ENCODE assay signal across 14 cellular contexts in the genomic region with DNA sequence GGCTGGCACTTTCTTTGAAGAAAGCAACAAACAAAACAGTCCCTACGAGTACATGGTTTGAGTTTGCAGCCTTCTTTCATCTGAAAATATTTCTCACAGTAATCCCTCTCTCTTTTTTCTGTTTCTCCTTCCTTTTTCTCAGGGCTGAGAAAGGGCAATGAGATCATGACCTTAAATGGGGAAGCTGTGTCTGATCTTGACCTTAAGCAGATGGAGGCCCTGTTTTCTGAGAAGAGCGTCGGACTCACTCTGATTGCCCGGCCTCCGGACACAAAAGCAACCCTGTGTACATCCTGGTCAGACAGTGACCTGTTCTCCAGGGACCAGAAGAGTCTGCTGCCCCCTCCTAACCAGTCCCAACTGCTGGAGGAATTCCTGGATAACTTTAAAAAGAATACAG.
A peak's percentile ranks its signal among the peaks of the same experiment; 100 is the strongest.
DNase-seq lines count a peak whose midpoint lies in the region; ATAC-seq, FAIRE-seq and TF ChIP-seq lines count a peak whose summit lies in the region.
"Had no signal": no experiment of that assay in that cellular context is flagged by ENCODE, and none has a peak within 500 bp of the region (broad histone marks: within the 10 kb centered on the region; RNA-seq: fewer than 3 reads in every experiment).

No MANE protein-coding gene starts in this region.

- H3K27ac ChIP-seq in GM12878 (ENCODE audit: control insufficient read depth, insufficient read depth) (peak overlapping the region; percentile 81), testis (no peak overlapping the region)
- H3K27ac ChIP-seq: suprapubic skin had no signal

- intact Hi-C loops in GM12878 (cut with micrococcal nuclease; ENCODE audit: unreplicated experiment) (no loop called here), testis (cut with DNase I; ENCODE audit: low total_unique reads) (loop anchor here (10.0 kb wide), 1 partner anchor 62 kb away; no protein-coding TSS in a partner anchor)

- 3% methylated on average over 5 of the region's 5 CpGs for WGBS in GM12878 (ENCODE audit: insufficient coverage, insufficient replicate concordance, low lambda C conversion rate, missing lambda C conversion rate)
- 45 to 47% methylated on average over 5 of the region's 5 CpGs for WGBS in testis, 2 donors

- H3K4me3 ChIP-seq in GM12878 (peak overlapping the region; percentile 43; the same call in 1 of the 2 replicates), testis (no peak overlapping the region)
- H3K4me3 ChIP-seq: BLaER1 treated with 17β-estradiol and CSF1 and Interleukin-3, amounts not matched to agents 10 nM and 100 nM; suprapubic skin had no signal

- H3K4me1 ChIP-seq in GM12878 (ENCODE audit: control insufficient read depth, insufficient read depth, low read length) (peaks cover 22% of the 10 kb centered on the region), testis (no peaks in the 10 kb centered on the region)

- no peaks in the 10 kb centered on the region for H3K9me3 ChIP-seq in GM12878 (replicated peaks; ENCODE audit: control insufficient read depth, insufficient read depth, low read length)
- no peaks in the 10 kb centered on the region for H3K9me3 ChIP-seq in testis
- H3K9me3 ChIP-seq: BLaER1 treated with 17β-estradiol and CSF1 and Interleukin-3, amounts not matched to agents 10 nM and 100 nM; suprapubic skin had no signal

- peak overlapping the region; percentile 71 for H2AFZ ChIP-seq in GM12878 (ENCODE audit: control insufficient read depth, low read depth, low read length)

- peaks cover 24% of the 10 kb centered on the region for H3K79me2 ChIP-seq in GM12878 (ENCODE audit: control insufficient read depth, insufficient read depth, low read length)

- SMC1A ChIA-PET in GM12878 (lab: Charles Lee; ENCODE audit: uncharacterized antibody, unreplicated experiment), result interaction anchor here (0.7 to 3.8 kb wide), 14 partner anchors 8 to 254 kb away, joined by 3 to 29 read pairs (median 6); no protein-coding TSS in a partner anchor

- peaks cover 17% of the 10 kb centered on the region for H3K4me1 Mint-ChIP-seq in activated naive CD4-positive, alpha-beta T cell treated with anti-CD3 and anti-CD28 coated beads, Interleukin-2, amount 10 ng/mL, durations not matched to agents 7 days and 5 days

- TF ChIP-seq CTCF in GM10248 (IDR thresholded peaks at IDR 0.05; ENCODE audit: control extremely low read depth, extremely low read depth, low read depth, missing control alignments), result no peak
- no peak for TF ChIP-seq CTCF in GM12878 (IDR thresholded peaks at IDR 0.05 in 2 of 3, conservative IDR thresholded peaks at IDR 0.05 in 1 of 3; ENCODE audit: control insufficient read depth in 2 of 3, extremely low read depth in 1 of 3, insufficient read depth in 1 of 3, low read depth in 3 of 3, low read length in 3 of 3)
- no peak for TF ChIP-seq CTCF in testis (IDR thresholded peaks at IDR 0.05)

- no peak for TF ChIP-seq EP300 in GM12878 (IDR thresholded peaks at IDR 0.05; ENCODE audit: borderline replicate concordance in 1 of 2, control insufficient read depth in 1 of 2, low read depth in 2 of 2, low read length in 2 of 2)

- H3K36me3 ChIP-seq in GM12878 (ENCODE audit: control insufficient read depth in 2 of 2, insufficient read depth in 2 of 2, low read length in 1 of 2), result no peaks in the 10 kb centered on the region
- no peaks in the 10 kb centered on the region for H3K36me3 ChIP-seq in testis (ENCODE audit: low read depth, missing control alignments)
- H3K36me3 ChIP-seq: BLaER1 treated with 17β-estradiol and CSF1 and Interleukin-3, amounts not matched to agents 10 nM and 100 nM; suprapubic skin had no signal

- no peak overlapping the region for H3K27ac Mint-ChIP-seq in activated naive CD4-positive, alpha-beta T cell treated with anti-CD3 and anti-CD28 coated beads, Interleukin-2, amount 10 ng/mL, durations not matched to agents 7 days and 5 days

- POLR2A ChIA-PET in GM10248 (lab: Yijun Ruan, JAX), result interaction anchor here (0.8 to 1.1 kb wide), 2 partner anchors 8 to 12 kb away, joined by 3 to 4 read pairs; no protein-coding TSS in a partner anchor
- POLR2A ChIA-PET in GM12878 (lab: Charles Lee), result interaction anchor here (0.6 to 3.5 kb wide), 6 partner anchors 11 to 325 kb away, joined by 3 to 19 read pairs (median 4); a partner anchor contains a TSS

- no peak for TF ChIP-seq RAD21 in GM12878 (IDR thresholded peaks at IDR 0.05; ENCODE audit: insufficient read depth, low read depth, low read length)

- TF ChIP-seq POLR2A in GM12878 (IDR thresholded peaks at IDR 0.05; ENCODE audit: low read depth, low read length) (no peak), testis (IDR thresholded peaks at IDR 0.05) (no peak)

- no peaks in the 10 kb centered on the region for H3K27me3 Mint-ChIP-seq in activated naive CD4-positive, alpha-beta T cell treated with anti-CD3 and anti-CD28 coated beads, Interleukin-2, amount 10 ng/mL, durations not matched to agents 7 days and 5 days

- peak overlapping the region; percentile 65 for H3K9ac ChIP-seq in GM12878 (ENCODE audit: control insufficient read depth, insufficient read depth, low read length)
- H3K9ac ChIP-seq: BLaER1 treated with 17β-estradiol and CSF1 and Interleukin-3, amounts not matched to agents 10 nM and 100 nM had no signal

- no peaks in the 10 kb centered on the region for H3K36me3 Mint-ChIP-seq in activated naive CD4-positive, alpha-beta T cell treated with anti-CD3 and anti-CD28 coated beads, Interleukin-2, amount 10 ng/mL, durations not matched to agents 7 days and 5 days

- H4K20me1 ChIP-seq in GM12878 (ENCODE audit: control insufficient read depth, insufficient read depth), result no peaks in the 10 kb centered on the region
- H4K20me1 ChIP-seq: BLaER1 treated with 17β-estradiol and CSF1 and Interleukin-3, amounts not matched to agents 10 nM and 100 nM had no signal

- in situ Hi-C loops in GM12878 (cut with MboI), result no loop called here

- DNase-seq in GM10248 (ENCODE audit: extremely low spot score) (peak; percentile 33), GM12878 (ENCODE audit: low read depth, low spot score) (no peak), testis (no peak), NCI-H774 (lab: John Stamatoyannopoulos, UW) (no peak)
- DNase-seq in activated naive CD4-positive, alpha-beta T cell treated with anti-CD3 and anti-CD28 coated beads, Interleukin-2, amount 10 ng/mL, durations not matched to agents 7 days and 5 days, result no peak
- DNase-seq: NCI-H187 had no signal

- RAD21 ChIA-PET in GM12878 (lab: Charles Lee; ENCODE audit: unreplicated experiment), result interaction anchor here (0.6 to 4.0 kb wide), 10 partner anchors 11 to 508 kb away, joined by 3 to 24 read pairs (median 6); a partner anchor contains a TSS

- BruUV-seq in GM12878 (replicated peaks; lab: Mats Ljungman, UMichigan), result no TSS peak

- no peak overlapping the region for H3K4me3 Mint-ChIP-seq in activated naive CD4-positive, alpha-beta T cell treated with anti-CD3 and anti-CD28 coated beads, Interleukin-2, amount 10 ng/mL, durations not matched to agents 7 days and 5 days

- H3K9me3 Mint-ChIP-seq in activated naive CD4-positive, alpha-beta T cell treated with anti-CD3 and anti-CD28 coated beads, Interleukin-2, amount 10 ng/mL, durations not matched to agents 7 days and 5 days, result no peaks in the 10 kb centered on the region

- ATAC-seq in GM19438 (IDR thresholded peaks at IDR 0.05; ENCODE audit: low read depth, unreplicated experiment) (peak; percentile 41), HG03378 (IDR thresholded peaks at IDR 0.05; ENCODE audit: unreplicated experiment) (peak; percentile 41), GM12878 (peak; percentile 51), GM19328 (IDR thresholded peaks at IDR 0.05; ENCODE audit: unreplicated experiment) (no peak)
- ATAC-seq: Right ventricle myocardium inferior had no signal

- H3K27me3 ChIP-seq in GM12878 (replicated peaks in 1 of 2; ENCODE audit: control insufficient read depth in 2 of 2, insufficient read depth in 2 of 2, low read length in 1 of 2), result no peaks in the 10 kb centered on the region
- no peaks in the 10 kb centered on the region for H3K27me3 ChIP-seq in testis
- H3K27me3 ChIP-seq: BLaER1 treated with 17β-estradiol and CSF1 and Interleukin-3, amounts not matched to agents 10 nM and 100 nM; suprapubic skin had no signal

- FAIRE-seq in GM12878 (lab: Jason Lieb, UNC), result no peak
- FAIRE-seq: bronchial epithelial cell, frontal cortex had no signal

- H3K4me2 ChIP-seq in GM12878 (ENCODE audit: control insufficient read depth, insufficient read depth), result peak overlapping the region; percentile 24

- CTCF ChIA-PET in GM10248 (lab: Yijun Ruan, JAX) (interaction anchor here (0.7 to 1.9 kb wide), 7 partner anchors 14 to 255 kb away, joined by 3 to 8 read pairs (median 3); no protein-coding TSS in a partner anchor), GM12878 (lab: Yijun Ruan, JAX) (interaction anchor here (0.7 to 3.3 kb wide), 10 partner anchors 12 to 510 kb away, joined by 3 to 19 read pairs (median 4); no protein-coding TSS in a partner anchor)
- CTCF ChIA-PET in activated naive CD4-positive, alpha-beta T cell treated with anti-CD3 and anti-CD28 coated beads, Interleukin-2, amount 10 ng/mL, durations not matched to agents 7 days and 5 days (lab: Charles Lee), result interaction anchor here (0.9 kb wide), 1 partner anchor 255 kb away, joined by 4 read pairs; no protein-coding TSS in a partner anchor
